1 cellular context compared by ENCODE assay signal in the genomic region with DNA sequence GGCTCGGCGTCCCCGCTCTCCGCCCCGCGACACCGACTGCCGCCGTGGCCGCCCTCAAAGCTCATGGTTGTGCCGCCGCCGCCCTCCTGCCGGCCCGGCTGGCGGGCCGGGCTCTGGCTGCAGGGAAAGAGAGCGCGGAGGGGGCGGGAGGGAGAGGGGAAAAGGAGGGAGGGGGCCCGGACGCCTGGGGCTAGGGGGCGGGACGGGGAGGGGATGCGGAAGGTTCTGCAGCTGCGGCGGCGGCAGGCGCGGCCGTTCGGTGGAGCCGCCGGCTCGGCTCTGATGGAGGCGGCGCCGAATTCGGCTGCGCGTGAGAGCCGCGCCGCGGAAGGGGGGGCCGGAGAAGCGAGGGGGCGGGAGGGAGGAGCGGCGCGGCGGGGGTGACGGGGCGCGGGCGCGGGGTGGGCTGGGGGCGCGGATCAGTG.
TF ChIP-seq lines count a peak whose summit lies in the region.

A gene with protein sequence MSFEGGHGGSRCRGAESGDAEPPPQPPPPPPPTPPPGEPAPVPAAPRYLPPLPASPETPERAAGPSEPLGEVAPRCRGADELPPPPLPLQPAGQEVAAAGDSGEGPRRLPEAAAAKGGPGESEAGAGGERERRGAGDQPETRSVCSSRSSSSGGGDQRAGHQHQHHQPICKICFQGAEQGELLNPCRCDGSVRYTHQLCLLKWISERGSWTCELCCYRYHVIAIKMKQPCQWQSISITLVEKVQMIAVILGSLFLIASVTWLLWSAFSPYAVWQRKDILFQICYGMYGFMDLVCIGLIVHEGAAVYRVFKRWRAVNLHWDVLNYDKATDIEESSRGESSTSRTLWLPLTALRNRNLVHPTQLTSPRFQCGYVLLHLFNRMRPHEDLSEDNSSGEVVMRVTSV (minus strand): TSS at position 281 of the 425 bp plus-strand sequence. CDS start 216 bp downstream, at position 65.

TF ChIP-seq in GM23338, 12 proteins besides CTCF, POLR2A, EP300 and RAD21 (continued from another document):
- TF ChIP-seq, protein P1, sequence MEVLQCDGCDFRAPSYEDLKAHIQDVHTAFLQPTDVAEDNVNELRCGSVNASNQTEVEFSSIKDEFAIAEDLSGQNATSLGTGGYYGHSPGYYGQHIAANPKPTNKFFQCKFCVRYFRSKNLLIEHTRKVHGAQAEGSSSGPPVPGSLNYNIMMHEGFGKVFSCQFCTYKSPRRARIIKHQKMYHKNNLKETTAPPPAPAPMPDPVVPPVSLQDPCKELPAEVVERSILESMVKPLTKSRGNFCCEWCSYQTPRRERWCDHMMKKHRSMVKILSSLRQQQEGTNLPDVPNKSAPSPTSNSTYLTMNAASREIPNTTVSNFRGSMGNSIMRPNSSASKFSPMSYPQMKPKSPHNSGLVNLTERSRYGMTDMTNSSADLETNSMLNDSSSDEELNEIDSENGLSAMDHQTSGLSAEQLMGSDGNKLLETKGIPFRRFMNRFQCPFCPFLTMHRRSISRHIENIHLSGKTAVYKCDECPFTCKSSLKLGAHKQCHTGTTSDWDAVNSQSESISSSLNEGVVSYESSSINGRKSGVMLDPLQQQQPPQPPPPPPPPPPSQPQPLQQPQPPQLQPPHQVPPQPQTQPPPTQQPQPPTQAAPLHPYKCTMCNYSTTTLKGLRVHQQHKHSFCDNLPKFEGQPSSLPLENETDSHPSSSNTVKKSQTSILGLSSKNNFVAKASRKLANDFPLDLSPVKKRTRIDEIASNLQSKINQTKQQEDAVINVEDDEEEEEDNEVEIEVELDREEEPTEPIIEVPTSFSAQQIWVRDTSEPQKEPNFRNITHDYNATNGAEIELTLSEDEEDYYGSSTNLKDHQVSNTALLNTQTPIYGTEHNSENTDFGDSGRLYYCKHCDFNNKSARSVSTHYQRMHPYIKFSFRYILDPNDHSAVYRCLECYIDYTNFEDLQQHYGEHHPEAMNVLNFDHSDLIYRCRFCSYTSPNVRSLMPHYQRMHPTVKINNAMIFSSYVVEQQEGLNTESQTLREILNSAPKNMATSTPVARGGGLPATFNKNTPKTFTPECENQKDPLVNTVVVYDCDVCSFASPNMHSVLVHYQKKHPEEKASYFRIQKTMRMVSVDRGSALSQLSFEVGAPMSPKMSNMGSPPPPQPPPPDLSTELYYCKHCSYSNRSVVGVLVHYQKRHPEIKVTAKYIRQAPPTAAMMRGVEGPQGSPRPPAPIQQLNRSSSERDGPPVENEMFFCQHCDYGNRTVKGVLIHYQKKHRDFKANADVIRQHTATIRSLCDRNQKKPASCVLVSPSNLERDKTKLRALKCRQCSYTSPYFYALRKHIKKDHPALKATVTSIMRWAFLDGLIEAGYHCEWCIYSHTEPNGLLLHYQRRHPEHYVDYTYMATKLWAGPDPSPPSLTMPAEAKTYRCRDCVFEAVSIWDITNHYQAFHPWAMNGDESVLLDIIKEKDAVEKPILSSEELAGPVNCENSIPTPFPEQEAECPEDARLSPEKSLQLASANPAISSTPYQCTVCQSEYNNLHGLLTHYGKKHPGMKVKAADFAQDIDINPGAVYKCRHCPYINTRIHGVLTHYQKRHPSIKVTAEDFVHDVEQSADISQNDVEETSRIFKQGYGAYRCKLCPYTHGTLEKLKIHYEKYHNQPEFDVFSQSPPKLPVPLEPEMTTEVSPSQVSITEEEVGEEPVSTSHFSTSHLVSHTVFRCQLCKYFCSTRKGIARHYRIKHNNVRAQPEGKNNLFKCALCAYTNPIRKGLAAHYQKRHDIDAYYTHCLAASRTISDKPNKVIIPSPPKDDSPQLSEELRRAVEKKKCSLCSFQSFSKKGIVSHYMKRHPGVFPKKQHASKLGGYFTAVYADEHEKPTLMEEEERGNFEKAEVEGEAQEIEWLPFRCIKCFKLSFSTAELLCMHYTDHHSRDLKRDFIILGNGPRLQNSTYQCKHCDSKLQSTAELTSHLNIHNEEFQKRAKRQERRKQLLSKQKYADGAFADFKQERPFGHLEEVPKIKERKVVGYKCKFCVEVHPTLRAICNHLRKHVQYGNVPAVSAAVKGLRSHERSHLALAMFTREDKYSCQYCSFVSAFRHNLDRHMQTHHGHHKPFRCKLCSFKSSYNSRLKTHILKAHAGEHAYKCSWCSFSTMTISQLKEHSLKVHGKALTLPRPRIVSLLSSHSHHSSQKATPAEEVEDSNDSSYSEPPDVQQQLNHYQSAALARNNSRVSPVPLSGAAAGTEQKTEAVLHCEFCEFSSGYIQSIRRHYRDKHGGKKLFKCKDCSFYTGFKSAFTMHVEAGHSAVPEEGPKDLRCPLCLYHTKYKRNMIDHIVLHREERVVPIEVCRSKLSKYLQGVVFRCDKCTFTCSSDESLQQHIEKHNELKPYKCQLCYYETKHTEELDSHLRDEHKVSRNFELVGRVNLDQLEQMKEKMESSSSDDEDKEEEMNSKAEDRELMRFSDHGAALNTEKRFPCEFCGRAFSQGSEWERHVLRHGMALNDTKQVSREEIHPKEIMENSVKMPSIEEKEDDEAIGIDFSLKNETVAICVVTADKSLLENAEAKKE (CRISPR knock-in tag; IDR thresholded peaks at IDR 0.05) = no peak
- TF ChIP-seq CREB1 (CRISPR knock-in tag; IDR thresholded peaks at IDR 0.05; ENCODE audit: low read depth) = no peak
